Comparison of ENCODE assay signal across 21 cellular contexts in the genomic region with DNA sequence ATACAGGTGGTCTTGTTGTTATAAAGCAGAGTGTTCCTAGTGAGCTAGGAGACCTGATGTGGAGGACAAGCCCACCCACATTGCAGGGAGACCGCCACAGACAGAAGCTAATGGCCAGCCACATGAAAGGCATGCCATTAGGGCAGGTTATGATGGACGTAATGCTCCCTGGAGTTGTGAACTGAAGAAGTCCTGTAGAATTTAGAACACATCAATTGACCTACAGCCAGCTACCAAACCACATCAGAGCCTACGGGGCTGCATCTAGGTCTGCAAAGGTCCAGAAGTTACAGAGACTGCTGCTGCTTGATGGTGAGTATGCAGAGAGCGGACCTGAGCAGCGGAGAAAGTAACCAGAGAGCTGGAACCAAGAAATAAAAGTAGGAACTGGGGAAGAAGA.
DNase-seq lines count a peak whose midpoint lies in the region; ATAC-seq, FAIRE-seq and TF ChIP-seq lines count a peak whose summit lies in the region.
"Had no signal": no experiment of that assay in that cellular context is flagged by ENCODE, and none has a peak within 500 bp of the region (broad histone marks: within the 10 kb centered on the region; RNA-seq: fewer than 3 reads in every experiment).

No MANE protein-coding gene starts in this region.

- TF ChIP-seq POLR2A in GM12892 (IDR thresholded peaks at IDR 0.05; ENCODE audit: low read depth, low read length): no peak

- H3K36me3 ChIP-seq in fibroblast of lung (ENCODE audit: control insufficient read depth, insufficient read depth, low read length): no peaks in the 10 kb centered on the region
- H3K36me3 ChIP-seq in skeletal muscle satellite cell (ENCODE audit: insufficient read depth, low read length): peaks cover 11% of the 10 kb centered on the region
- no peaks in the 10 kb centered on the region for H3K36me3 ChIP-seq in pancreas

- H3K27me3 ChIP-seq in fibroblast of lung (ENCODE audit: control insufficient read depth, insufficient read depth, low read length): no peaks in the 10 kb centered on the region
- no peaks in the 10 kb centered on the region for H3K27me3 ChIP-seq in skeletal muscle satellite cell (ENCODE audit: control insufficient read depth, insufficient read depth, low read length)
- H3K27me3 ChIP-seq in pancreas: no peaks in the 10 kb centered on the region
- H3K27me3 ChIP-seq: MG63, SJSA1 had no signal

- TF ChIP-seq CTCF in fibroblast of lung (conservative IDR thresholded peaks at IDR 0.05 in 1 of 2, IDR thresholded peaks at IDR 0.05 in 1 of 2; ENCODE audit: low read depth in 1 of 2, low read length in 2 of 2) (no peak), pancreas (IDR thresholded peaks at IDR 0.05) (no peak)

- DNase-seq in GM12892 (ENCODE audit: insufficient read length) (no peak), SW480 (ENCODE audit: low spot score) (peak; percentile 89), fibroblast of lung (ENCODE audit: low read depth in 2 of 2) (no peak), pancreas (no peak), SK-N-DZ (ENCODE audit: low spot score) (no peak)
- DNase-seq: DMS 273 treated with DMSO at 0.1 percent for 48 hours, DND-41, Karpas-422, MG63, NCI-H1048, NCI-H1436, NCI-H345, NCI-H524 treated with DMSO at 0.1 percent for 48 hours, SW 1271 had no signal

- intact Hi-C loops in pancreas (cut with DNase I): no loop called here

- peaks cover 64% of the 10 kb centered on the region for H3K79me2 ChIP-seq in fibroblast of lung (ENCODE audit: control insufficient read depth, insufficient read depth, low read length)

- H3K27ac ChIP-seq in fibroblast of lung (ENCODE audit: insufficient read depth, low read length) (peak overlapping the region; percentile 81), pancreas (no peak overlapping the region)
- H3K27ac ChIP-seq: HL-60, RWPE1, SJSA1 had no signal

- H3K4me3 ChIP-seq in fibroblast of lung (replicated peaks in 1 of 4; ENCODE audit: control extremely low read depth in 1 of 4, insufficient read depth in 1 of 4, low read depth in 3 of 4, low read length in 4 of 4) (no peak overlapping the region), skeletal muscle satellite cell (ENCODE audit: low read length) (peak overlapping the region; percentile 2), pancreas (no peak overlapping the region)
- H3K4me3 ChIP-seq: MG63, SJSA1 had no signal

- ATAC-seq in SK-N-SH treated with all-trans-retinoic acid at 6 μM for 48 hours (no peak), pancreas (no peak), GM18907 (IDR thresholded peaks at IDR 0.05; ENCODE audit: unreplicated experiment) (no peak)

- peaks cover 28% of the 10 kb centered on the region for H3K4me1 ChIP-seq in fibroblast of lung (ENCODE audit: control insufficient read depth, extremely low read depth, insufficient read depth, low read length)
- H3K4me1 ChIP-seq in skeletal muscle satellite cell (ENCODE audit: control insufficient read depth, insufficient read depth, low read length): peaks cover 81% of the 10 kb centered on the region
- no peaks in the 10 kb centered on the region for H3K4me1 ChIP-seq in pancreas

- WGBS in pancreas, 2 donors: 94 to 97% methylated on average over 5 of the region's 5 CpGs

- no peaks in the 10 kb centered on the region for H4K20me1 ChIP-seq in fibroblast of lung (ENCODE audit: control insufficient read depth, extremely low read depth, insufficient read depth, low read length)

- H3K4me2 ChIP-seq in fibroblast of lung (ENCODE audit: extremely low read depth, insufficient read depth, low read length) (no peak overlapping the region), skeletal muscle satellite cell (ENCODE audit: low read length) (peak overlapping the region; percentile 50)

- peak; percentile 33 for FAIRE-seq in GM12892 (lab: Jason Lieb, UNC)
- no peak for FAIRE-seq in pancreas (lab: Jason Lieb, UNC)
- FAIRE-seq: H1 had no signal

- no peak overlapping the region for H3K9ac ChIP-seq in fibroblast of lung (ENCODE audit: insufficient read depth, low read length)
- peak overlapping the region; percentile 70 for H3K9ac ChIP-seq in skeletal muscle satellite cell (ENCODE audit: low read depth, low read length)

- H3K9me3 ChIP-seq in fibroblast of lung (ENCODE audit: control insufficient read depth, insufficient read depth, low read depth, low read length) (no peaks in the 10 kb centered on the region), skeletal muscle satellite cell (replicated peaks; ENCODE audit: low read length) (no peaks in the 10 kb centered on the region), pancreas (no peaks in the 10 kb centered on the region)
- H3K9me3 ChIP-seq: MG63 had no signal

- no peak overlapping the region for H2AFZ ChIP-seq in fibroblast of lung (ENCODE audit: low read length)

TF ChIP-seq in SK-N-SH treated with all-trans-retinoic acid at 6 μM for 48 hours, 23 proteins besides CTCF, POLR2A, EP300 and RAD21 (continues in another document):
- TF ChIP-seq, protein P1, sequence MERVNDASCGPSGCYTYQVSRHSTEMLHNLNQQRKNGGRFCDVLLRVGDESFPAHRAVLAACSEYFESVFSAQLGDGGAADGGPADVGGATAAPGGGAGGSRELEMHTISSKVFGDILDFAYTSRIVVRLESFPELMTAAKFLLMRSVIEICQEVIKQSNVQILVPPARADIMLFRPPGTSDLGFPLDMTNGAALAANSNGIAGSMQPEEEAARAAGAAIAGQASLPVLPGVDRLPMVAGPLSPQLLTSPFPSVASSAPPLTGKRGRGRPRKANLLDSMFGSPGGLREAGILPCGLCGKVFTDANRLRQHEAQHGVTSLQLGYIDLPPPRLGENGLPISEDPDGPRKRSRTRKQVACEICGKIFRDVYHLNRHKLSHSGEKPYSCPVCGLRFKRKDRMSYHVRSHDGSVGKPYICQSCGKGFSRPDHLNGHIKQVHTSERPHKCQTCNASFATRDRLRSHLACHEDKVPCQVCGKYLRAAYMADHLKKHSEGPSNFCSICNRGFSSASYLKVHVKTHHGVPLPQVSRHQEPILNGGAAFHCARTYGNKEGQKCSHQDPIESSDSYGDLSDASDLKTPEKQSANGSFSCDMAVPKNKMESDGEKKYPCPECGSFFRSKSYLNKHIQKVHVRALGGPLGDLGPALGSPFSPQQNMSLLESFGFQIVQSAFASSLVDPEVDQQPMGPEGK (CRISPR knock-in tag; IDR thresholded peaks at IDR 0.05; ENCODE audit: borderline replicate concordance): no peak
- TF ChIP-seq, protein P2, sequence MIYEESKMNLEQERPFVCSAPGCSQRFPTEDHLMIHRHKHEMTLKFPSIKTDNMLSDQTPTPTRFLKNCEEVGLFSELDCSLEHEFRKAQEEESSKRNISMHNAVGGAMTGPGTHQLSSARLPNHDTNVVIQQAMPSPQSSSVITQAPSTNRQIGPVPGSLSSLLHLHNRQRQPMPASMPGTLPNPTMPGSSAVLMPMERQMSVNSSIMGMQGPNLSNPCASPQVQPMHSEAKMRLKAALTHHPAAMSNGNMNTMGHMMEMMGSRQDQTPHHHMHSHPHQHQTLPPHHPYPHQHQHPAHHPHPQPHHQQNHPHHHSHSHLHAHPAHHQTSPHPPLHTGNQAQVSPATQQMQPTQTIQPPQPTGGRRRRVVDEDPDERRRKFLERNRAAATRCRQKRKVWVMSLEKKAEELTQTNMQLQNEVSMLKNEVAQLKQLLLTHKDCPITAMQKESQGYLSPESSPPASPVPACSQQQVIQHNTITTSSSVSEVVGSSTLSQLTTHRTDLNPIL (CRISPR knock-in tag; IDR thresholded peaks at IDR 0.05; ENCODE audit: low read depth): no peak
- TF ChIP-seq GLIS3 (CRISPR knock-in tag; IDR thresholded peaks at IDR 0.05) (no peak), ZNF565 (CRISPR knock-in tag; conservative IDR thresholded peaks at IDR 0.05; ENCODE audit: low read depth) (no peak), SNAI2 (CRISPR knock-in tag; IDR thresholded peaks at IDR 0.05) (no peak), TCF4 (CRISPR knock-in tag; IDR thresholded peaks at IDR 0.05; ENCODE audit: borderline replicate concordance) (no peak), ZC3H10 (CRISPR knock-in tag; IDR thresholded peaks at IDR 0.05) (no peak), ARNTL (CRISPR knock-in tag; IDR thresholded peaks at IDR 0.05; ENCODE audit: borderline replicate concordance, low read depth) (no peak), ZFP30 (CRISPR knock-in tag; IDR thresholded peaks at IDR 0.05) (no peak)
- TF ChIP-seq, protein P3, sequence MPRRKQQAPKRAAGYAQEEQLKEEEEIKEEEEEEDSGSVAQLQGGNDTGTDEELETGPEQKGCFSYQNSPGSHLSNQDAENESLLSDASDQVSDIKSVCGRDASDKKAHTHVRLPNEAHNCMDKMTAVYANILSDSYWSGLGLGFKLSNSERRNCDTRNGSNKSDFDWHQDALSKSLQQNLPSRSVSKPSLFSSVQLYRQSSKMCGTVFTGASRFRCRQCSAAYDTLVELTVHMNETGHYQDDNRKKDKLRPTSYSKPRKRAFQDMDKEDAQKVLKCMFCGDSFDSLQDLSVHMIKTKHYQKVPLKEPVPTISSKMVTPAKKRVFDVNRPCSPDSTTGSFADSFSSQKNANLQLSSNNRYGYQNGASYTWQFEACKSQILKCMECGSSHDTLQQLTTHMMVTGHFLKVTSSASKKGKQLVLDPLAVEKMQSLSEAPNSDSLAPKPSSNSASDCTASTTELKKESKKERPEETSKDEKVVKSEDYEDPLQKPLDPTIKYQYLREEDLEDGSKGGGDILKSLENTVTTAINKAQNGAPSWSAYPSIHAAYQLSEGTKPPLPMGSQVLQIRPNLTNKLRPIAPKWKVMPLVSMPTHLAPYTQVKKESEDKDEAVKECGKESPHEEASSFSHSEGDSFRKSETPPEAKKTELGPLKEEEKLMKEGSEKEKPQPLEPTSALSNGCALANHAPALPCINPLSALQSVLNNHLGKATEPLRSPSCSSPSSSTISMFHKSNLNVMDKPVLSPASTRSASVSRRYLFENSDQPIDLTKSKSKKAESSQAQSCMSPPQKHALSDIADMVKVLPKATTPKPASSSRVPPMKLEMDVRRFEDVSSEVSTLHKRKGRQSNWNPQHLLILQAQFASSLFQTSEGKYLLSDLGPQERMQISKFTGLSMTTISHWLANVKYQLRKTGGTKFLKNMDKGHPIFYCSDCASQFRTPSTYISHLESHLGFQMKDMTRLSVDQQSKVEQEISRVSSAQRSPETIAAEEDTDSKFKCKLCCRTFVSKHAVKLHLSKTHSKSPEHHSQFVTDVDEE (CRISPR knock-in tag; IDR thresholded peaks at IDR 0.05): no peak
- TF ChIP-seq, protein P4, sequence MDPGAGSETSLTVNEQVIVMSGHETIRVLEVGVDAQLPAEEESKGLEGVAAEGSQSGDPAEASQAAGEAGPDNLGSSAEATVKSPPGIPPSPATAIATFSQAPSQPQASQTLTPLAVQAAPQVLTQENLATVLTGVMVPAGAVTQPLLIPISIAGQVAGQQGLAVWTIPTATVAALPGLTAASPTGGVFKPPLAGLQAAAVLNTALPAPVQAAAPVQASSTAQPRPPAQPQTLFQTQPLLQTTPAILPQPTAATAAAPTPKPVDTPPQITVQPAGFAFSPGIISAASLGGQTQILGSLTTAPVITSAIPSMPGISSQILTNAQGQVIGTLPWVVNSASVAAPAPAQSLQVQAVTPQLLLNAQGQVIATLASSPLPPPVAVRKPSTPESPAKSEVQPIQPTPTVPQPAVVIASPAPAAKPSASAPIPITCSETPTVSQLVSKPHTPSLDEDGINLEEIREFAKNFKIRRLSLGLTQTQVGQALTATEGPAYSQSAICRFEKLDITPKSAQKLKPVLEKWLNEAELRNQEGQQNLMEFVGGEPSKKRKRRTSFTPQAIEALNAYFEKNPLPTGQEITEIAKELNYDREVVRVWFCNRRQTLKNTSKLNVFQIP (CRISPR knock-in tag; IDR thresholded peaks at IDR 0.05; ENCODE audit: borderline replicate concordance, low read depth): no peak
